ENCODE assay signal across 24 cellular contexts in the genomic region with DNA sequence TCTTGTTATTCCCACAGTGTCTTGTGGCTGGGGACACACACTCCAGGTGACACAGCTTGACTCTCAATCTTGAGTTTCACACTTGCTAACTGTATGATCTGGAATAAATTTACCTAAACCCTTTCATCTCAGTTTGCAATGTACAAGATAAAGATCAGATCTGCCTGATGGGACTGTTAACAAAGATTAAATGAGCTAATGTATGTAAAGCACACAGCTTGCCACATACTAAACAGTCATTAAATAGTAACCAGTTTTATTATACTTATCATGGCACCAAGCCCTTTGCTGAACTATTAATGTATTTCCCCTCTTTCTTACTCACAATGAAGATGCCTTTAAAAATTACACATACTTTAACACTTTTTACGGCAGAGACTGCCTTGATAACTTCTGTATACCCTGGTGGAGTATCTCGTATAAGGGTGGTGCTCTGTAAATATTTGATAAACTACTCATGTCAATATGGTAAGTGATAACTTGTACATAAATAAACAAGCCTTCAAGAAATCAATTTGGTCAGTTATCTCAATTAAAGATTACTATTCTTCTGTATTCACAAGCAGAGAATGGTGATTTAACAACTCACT.
DNase-seq lines count a peak whose midpoint lies in the region; ATAC-seq and TF ChIP-seq lines count a peak whose summit lies in the region.
"Had no signal": no experiment of that assay in that cellular context is flagged by ENCODE, and none has a peak within 500 bp of the region (broad histone marks: within the 10 kb centered on the region; RNA-seq: fewer than 3 reads in every experiment).

No MANE protein-coding gene starts in this region.

- no TSS peak for BruUV-seq in A673 (replicated peaks; lab: Mats Ljungman, UMichigan)

- peaks cover 33% of the 10 kb centered on the region for H3K79me2 ChIP-seq in DND-41 (ENCODE audit: insufficient read depth, low read length)

- H3K4me3 Mint-ChIP-seq in nephron progenitor cell: no peak overlapping the region
- H3K4me3 Mint-ChIP-seq: CD4-positive, alpha-beta memory T cell had no signal

- H3K9me3 ChIP-seq in A673 (ENCODE audit: low read depth, low read length, poor library complexity, severe bottlenecking) (no peaks in the 10 kb centered on the region), DND-41 (ENCODE audit: insufficient read depth, low read length, severe bottlenecking) (no peaks in the 10 kb centered on the region)

- no peaks in the 10 kb centered on the region for H3K27me3 Mint-ChIP-seq in nephron progenitor cell (ENCODE audit: low read depth, poor library complexity)
- H3K27me3 Mint-ChIP-seq: CD4-positive, alpha-beta memory T cell had no signal

- H4K20me1 ChIP-seq in DND-41 (ENCODE audit: insufficient read depth, low read length): no peaks in the 10 kb centered on the region

- DNase-seq in A673 (ENCODE audit: low spot score) (peak; percentile 48), DND-41 (no peak), erythroblast (lab: John Stamatoyannopoulos, UW) (peak; percentile 11 to 29), nephron progenitor cell (no peak), foreskin melanocyte (no peak)
- DNase-seq in Jurkat, Clone E6-1 (ENCODE audit: low read depth, low spot score): peak; percentile 28
- DNase-seq: AML-193; C1 segment of cervical spinal cord; CD4-positive, alpha-beta memory T cell; COR-L47; DMS 273 treated with DMSO at 0.1 percent for 48 hours; DMS79; GF-D8; NCI-H1694 treated with DMSO at 0.1 percent for 48 hours; NCI-H2081; NCI-H2227 treated with DMSO at 0.1 percent for 48 hours; NCI-H526 treated with DMSO at 0.1 percent for 48 hours; SHP77; T-helper 1 cell had no signal

- TF ChIP-seq CTCF in A673 (conservative IDR thresholded peaks at IDR 0.05; ENCODE audit: low read depth, low read length): no peak
- no peak for TF ChIP-seq CTCF in DND-41 (IDR thresholded peaks at IDR 0.05; ENCODE audit: borderline replicate concordance, extremely low read depth, low read length, poor library complexity, severe bottlenecking)
- TF ChIP-seq CTCF in nephron progenitor cell (IDR thresholded peaks at IDR 0.05): no peak

- H3K4me1 Mint-ChIP-seq in nephron progenitor cell: no peaks in the 10 kb centered on the region

- H3K4me1 ChIP-seq in A673 (ENCODE audit: insufficient read depth, low read length, poor library complexity, severe bottlenecking) (peaks cover 32% of the 10 kb centered on the region), DND-41 (ENCODE audit: insufficient read depth, low read length) (no peaks in the 10 kb centered on the region)

- no peak overlapping the region for H3K4me2 ChIP-seq in DND-41 (ENCODE audit: insufficient read depth, low read length)
- H3K4me2 ChIP-seq: KMS-11 had no signal

- CTCF ChIA-PET in A673 (lab: Charles Lee): no interaction called here

- POLR2A ChIA-PET in A673 (lab: Charles Lee; ENCODE audit: low non-redundant PET): interaction anchor here (0.5 kb wide), 1 partner anchor 130 kb away, joined by 3 read pairs; no protein-coding TSS in a partner anchor

- H3K36me3 ChIP-seq in A673 (ENCODE audit: insufficient read depth, low read length, poor library complexity, severe bottlenecking): no peaks in the 10 kb centered on the region
- peaks cover 19% of the 10 kb centered on the region; the same call in 1 of the 2 replicates for H3K36me3 ChIP-seq in DND-41 (ENCODE audit: insufficient read depth, low read length)

- H3K27me3 ChIP-seq in A673 (replicated peaks; ENCODE audit: insufficient read depth, low read depth, low read length, poor library complexity) (no peaks in the 10 kb centered on the region), DND-41 (ENCODE audit: insufficient read depth, low read length, poor library complexity) (no peaks in the 10 kb centered on the region)

- no peak for TF ChIP-seq POLR2A in erythroblast (IDR thresholded peaks at IDR 0.05; ENCODE audit: low read length)

- intact Hi-C loops in A673 (cut with micrococcal nuclease; ENCODE audit: unreplicated experiment): loop anchor here (5.0 kb wide), 1 partner anchor 185 kb away; a partner anchor contains a TSS

- H3K4me3 ChIP-seq in A673 (ENCODE audit: low read depth, low read length, poor library complexity, severe bottlenecking) (no peak overlapping the region), DND-41 (ENCODE audit: low read depth in 1 of 2, low read length in 2 of 2) (no peak overlapping the region)
- no peak overlapping the region for H3K4me3 ChIP-seq in Jurkat, Clone E6-1 (ENCODE audit: low read length)

- peak overlapping the region; percentile 60 for H3K27ac ChIP-seq in A673 (ENCODE audit: low read depth, low read length, poor library complexity, severe bottlenecking)
- no peak overlapping the region for H3K27ac ChIP-seq in DND-41 (ENCODE audit: low read length)
- H3K27ac ChIP-seq: KMS-11, RWPE1 had no signal

- peaks cover 44% of the 10 kb centered on the region for H3K36me3 Mint-ChIP-seq in nephron progenitor cell (ENCODE audit: low read depth)

- H2AFZ ChIP-seq in DND-41 (ENCODE audit: low read depth, low read length): no peak overlapping the region

- no peaks in the 10 kb centered on the region for H3K9me3 Mint-ChIP-seq in nephron progenitor cell

- no peak overlapping the region for H3K9ac ChIP-seq in DND-41 (ENCODE audit: low read depth, low read length)
- H3K9ac ChIP-seq: KMS-11 had no signal

- ATAC-seq in DND-41 (ENCODE audit: insufficient read depth, low read depth): 0 out of 3 replicates have a peak, but pooled peaks have one; percentile 45
- ATAC-seq in HG03135 (IDR thresholded peaks at IDR 0.05; ENCODE audit: unreplicated experiment): no peak
- ATAC-seq in GM18870 (IDR thresholded peaks at IDR 0.05; ENCODE audit: unreplicated experiment): no peak
- ATAC-seq: Panc1 had no signal

- H3K27ac Mint-ChIP-seq in nephron progenitor cell: no peak overlapping the region

Comparison
In these comparisons a context has a peak if more than half of its experiments do, and no peak if none do; other contexts are left out.
1. DNase-seq: peak in A673 (single experiment), Jurkat, Clone E6-1 (single experiment) and erythroblast (2 of 2); none in DND-41 (single experiment), nephron progenitor cell (single experiment) and foreskin melanocyte (single experiment).